15 cellular contexts compared by ENCODE assay signal in genomic region chr17:50276588-50277356, GRCh38. TPM values are rescaled to one million over a fixed set of nuclear protein-coding genes. Genes with fewer than 3 reads are reported as not detected.
DNase-seq lines count a peak whose midpoint lies in the region; ATAC-seq, FAIRE-seq and TF ChIP-seq lines count a peak whose summit lies in the region.
"Had no signal": no experiment of that assay in that cellular context is flagged by ENCODE, and none has a peak within 500 bp of the region (broad histone marks: within the 10 kb centered on the region; RNA-seq: fewer than 3 reads in every experiment).

No MANE protein-coding gene starts in this region.

- no peak overlapping the region for H3K23ac ChIP-seq in mesenchymal stem cell (ENCODE audit: low read length in 2 of 2)

- no peaks in the 10 kb centered on the region for H3K9me3 Mint-ChIP-seq in WTC11
- H3K9me3 Mint-ChIP-seq in effector memory CD8-positive, alpha-beta T cell, result no peaks in the 10 kb centered on the region

- no peak overlapping the region for H3K18ac ChIP-seq in mesenchymal stem cell (ENCODE audit: low read depth in 1 of 2, low read length in 2 of 2)

- CTCF ChIA-PET in A549 (lab: Yijun Ruan, JAX) (interaction anchor here (1.5 to 46.2 kb wide), 7 partner anchors 4 to 279 kb away, joined by 3 to 1256 read pairs (median 52); partner anchors contain the start of genes COL1A1 and TMEM92), WTC11 (lab: Charles Lee) (interaction anchor here (0.7 to 11.9 kb wide), 6 partner anchors 8 to 121 kb away, joined by 3 to 514 read pairs (median 4); partner anchors contain the start of genes COL1A1 and LRRC59)

- H4K8ac ChIP-seq in mesenchymal stem cell (ENCODE audit: low read length), result no peak overlapping the region

- peak overlapping the region; percentile 64 for H3K27ac Mint-ChIP-seq in WTC11
- H3K27ac Mint-ChIP-seq in effector memory CD8-positive, alpha-beta T cell, result no peak overlapping the region
- H3K27ac Mint-ChIP-seq: activated CD8-positive, alpha-beta T cell treated with anti-CD3 and anti-CD28 coated beads, Interleukin-2, amount 10 ng/mL, durations not matched to agents 7 days and 5 days had no signal

- H2AFZ ChIP-seq in GM23248, result no peak overlapping the region
- H2AFZ ChIP-seq in mesenchymal stem cell (ENCODE audit: low read depth, low read length), result no peak overlapping the region

- H2BK12ac ChIP-seq in mesenchymal stem cell (ENCODE audit: low read length in 2 of 2), result no peak overlapping the region

- H3K4me3 Mint-ChIP-seq in WTC11, result no peak overlapping the region
- no peak overlapping the region for H3K4me3 Mint-ChIP-seq in effector memory CD8-positive, alpha-beta T cell
- H3K4me3 Mint-ChIP-seq: activated CD8-positive, alpha-beta T cell treated with anti-CD3 and anti-CD28 coated beads, Interleukin-2, amount 10 ng/mL, durations not matched to agents 7 days and 5 days had no signal

- no peak for TF ChIP-seq EP300 in A549 (IDR thresholded peaks at IDR 0.05)

- H3K9ac ChIP-seq in GM23248 (peak overlapping the region; percentile 24; the same call in 1 of the 2 replicates), mesenchymal stem cell (ENCODE audit: low read length) (no peak overlapping the region)

- H3K27me3 ChIP-seq in GM23248 (replicated peaks; ENCODE audit: insufficient read depth) (no peaks in the 10 kb centered on the region), mesenchymal stem cell (ENCODE audit: control insufficient read depth in 1 of 2, insufficient read depth in 1 of 2, low read length in 2 of 2) (no peaks in the 10 kb centered on the region)
- H3K27me3 ChIP-seq: vagina had no signal

- no peak for TF ChIP-seq CTCF in A549 (IDR thresholded peaks at IDR 0.05)
- no peak for TF ChIP-seq CTCF in WTC11 (IDR thresholded peaks at IDR 0.05)

- H3K14ac ChIP-seq in mesenchymal stem cell (ENCODE audit: low read length in 2 of 2), result peak overlapping the region in 1 of 2 experiments; percentile 45

- no peak overlapping the region for H2BK120ac ChIP-seq in mesenchymal stem cell (ENCODE audit: low read depth, low read length)

- H4K20me1 ChIP-seq in GM23248 (ENCODE audit: insufficient read depth), result no peaks in the 10 kb centered on the region

- peaks cover 2% of the 10 kb centered on the region for H3K79me1 ChIP-seq in mesenchymal stem cell (replicated peaks; ENCODE audit: low read length, poor library complexity, severe bottlenecking)

- H3K4me3 ChIP-seq in A549, result no peak overlapping the region
- no peak overlapping the region for H3K4me3 ChIP-seq in GM23248
- no peak overlapping the region for H3K4me3 ChIP-seq in mesenchymal stem cell (ENCODE audit: insufficient read depth in 1 of 2, low read depth in 1 of 2, low read length in 2 of 2)
- H3K4me3 ChIP-seq: vagina had no signal

- H3K9me2 ChIP-seq in GM23248 (ENCODE audit: insufficient read depth), result no peaks in the 10 kb centered on the region

- H4K91ac ChIP-seq in mesenchymal stem cell (ENCODE audit: low read length), result peak overlapping the region; percentile 43

- FAIRE-seq in A549 (lab: Jason Lieb, UNC), result peak; percentile 78

- in situ Hi-C loops in GM23248 (cut with MboI), result no loop called here

- H3K4me1 ChIP-seq in A549, result peaks cover 79% of the 10 kb centered on the region
- peaks cover 35% of the 10 kb centered on the region for H3K4me1 ChIP-seq in GM23248 (ENCODE audit: insufficient read depth)
- H3K4me1 ChIP-seq in mesenchymal stem cell (ENCODE audit: control insufficient read depth, insufficient read depth, low read depth, low read length), result peaks cover 56% of the 10 kb centered on the region

- H3K9me3 ChIP-seq in A549, result no peaks in the 10 kb centered on the region
- no peaks in the 10 kb centered on the region for H3K9me3 ChIP-seq in GM23248 (ENCODE audit: low read depth)
- no peaks in the 10 kb centered on the region for H3K9me3 ChIP-seq in mesenchymal stem cell (ENCODE audit: control insufficient read depth, low read length)
- H3K9me3 ChIP-seq: vagina had no signal

- H3K4ac ChIP-seq in mesenchymal stem cell (ENCODE audit: low read depth in 1 of 2, low read length in 2 of 2), result no peak overlapping the region

- H3K27ac ChIP-seq in A549 (peak overlapping the region; percentile 52 to 91), GM23248 (0 out of 2 replicates have a peak overlapping the region, but pooled peaks have one; percentile 12), mesenchymal stem cell (ENCODE audit: low read length, poor library complexity, severe bottlenecking) (no peak overlapping the region)
- H3K27ac ChIP-seq: vagina had no signal

- H3K4me2 ChIP-seq in A549 (peak overlapping the region; percentile 94), GM23248 (ENCODE audit: unreplicated experiment) (no peak overlapping the region), mesenchymal stem cell (ENCODE audit: low read length, poor library complexity, severe bottlenecking) (no peak overlapping the region)

- H3K36me3 ChIP-seq in GM23248 (ENCODE audit: low read depth) (no peaks in the 10 kb centered on the region), mesenchymal stem cell (ENCODE audit: control insufficient read depth in 1 of 2, insufficient read depth in 2 of 2, low read depth in 1 of 2, low read length in 2 of 2) (peaks cover 7 to 24% of the 10 kb centered on the region in 2 experiments)
- H3K36me3 ChIP-seq: vagina had no signal

- ATAC-seq in A549 (no peak), WTC11 (no peak)
- ATAC-seq in effector memory CD8-positive, alpha-beta T cell (replicated peaks), result no peak
- ATAC-seq: activated CD8-positive, alpha-beta T cell treated with anti-CD3 and anti-CD28 coated beads, Interleukin-2, amount 10 ng/mL, durations not matched to agents 7 days and 5 days; sciatic nerve had no signal

- peaks cover 12% of the 10 kb centered on the region for H3K27me3 Mint-ChIP-seq in WTC11 (ENCODE audit: low read depth)
- peaks cover 60 to 96% of the 10 kb centered on the region in 2 donors for H3K27me3 Mint-ChIP-seq in effector memory CD8-positive, alpha-beta T cell

- no peak for TF ChIP-seq RAD21 in A549 (conservative IDR thresholded peaks at IDR 0.05 in 1 of 2, IDR thresholded peaks at IDR 0.05 in 1 of 2)

- peaks cover 16% of the 10 kb centered on the region for H3K79me2 ChIP-seq in GM23248 (ENCODE audit: insufficient read depth)

- POLR2A ChIA-PET in A549 (lab: Yijun Ruan, JAX), result interaction anchor here (0.6 to 1.3 kb wide), 2 partner anchors 13 to 64 kb away, joined by 4 to 6 read pairs; no protein-coding TSS in a partner anchor
- POLR2A ChIA-PET in WTC11 (lab: Charles Lee), result no interaction called here

- no peaks in the 10 kb centered on the region for H3K36me3 Mint-ChIP-seq in WTC11
- H3K36me3 Mint-ChIP-seq in effector memory CD8-positive, alpha-beta T cell (ENCODE audit: insufficient read depth), result peaks cover 2% of the 10 kb centered on the region

- WGBS in A549 (ENCODE audit: missing lambda C conversion rate), result 24% methylated on average over 8 of the region's 8 CpGs
- 26 to 31% methylated on average over 8 of the region's 8 CpGs for WGBS in GM23248 (ENCODE audit: low coverage in 1 of 2, low lambda C conversion rate in 2 of 2, missing lambda C conversion rate in 2 of 2), 2 experiments
- WGBS in mesenchymal stem cell, result 60% methylated on average over 6 of the region's 8 CpGs

- DNase-seq in A549 (ENCODE audit: low read depth in 1 of 2, low spot score in 1 of 2) (peak in 1 of 2 experiments; percentile 51), GM23248 (no peak), WTC11 (ENCODE audit: low spot score) (no peak), mesenchymal stem cell (no peak), KG1 (lab: John Stamatoyannopoulos, UW) (no peak), superior temporal gyrus (ENCODE audit: extremely low spot score) (no peak)
- DNase-seq in effector memory CD8-positive, alpha-beta T cell, result no peak
- no peak for DNase-seq in activated CD8-positive, alpha-beta memory T cell treated with anti-CD3 and anti-CD28 coated beads for 24 hours
- DNase-seq: activated CD8-positive, alpha-beta T cell treated with anti-CD3 and anti-CD28 coated beads, Interleukin-2, amount 10 ng/mL, durations not matched to agents 7 days and 5 days; head of caudate nucleus; nucleus accumbens; stimulated activated CD4-positive, alpha-beta T cell treated with anti-CD3 and anti-CD28 coated beads, Interleukin-2, amount 100 ng/mL, for 24 hours had no signal

- no peak overlapping the region for H2BK15ac ChIP-seq in mesenchymal stem cell (ENCODE audit: low read depth, poor library complexity, severe bottlenecking)

- H3F3A ChIP-seq in GM23248 (ENCODE audit: insufficient read depth), result 0 out of 2 replicates have a peak, but pooled peaks cover 12% of the 10 kb centered on the region

- peaks cover 57% of the 10 kb centered on the region for H3K4me1 Mint-ChIP-seq in WTC11
- H3K4me1 Mint-ChIP-seq in effector memory CD8-positive, alpha-beta T cell (ENCODE audit: low read depth in 2 of 2), result peaks cover 7 to 9% of the 10 kb centered on the region in 2 donors

- H2BK5ac ChIP-seq in mesenchymal stem cell (ENCODE audit: low read depth, low read length, poor library complexity, severe bottlenecking), result no peak overlapping the region

- H2AK5ac ChIP-seq in mesenchymal stem cell (ENCODE audit: low read length, severe bottlenecking), result peak overlapping the region; percentile 25

- TF ChIP-seq POLR2A in A549 (IDR thresholded peaks at IDR 0.05; ENCODE audit: low read length), result no peak

TF ChIP-seq in A549, 52 proteins besides CTCF, POLR2A, EP300 and RAD21 (continues in another document):
- TF ChIP-seq ZFP36 (IDR thresholded peaks at IDR 0.05; ENCODE audit: borderline replicate concordance, partially characterized antibody) (no peak), FOSL2 (IDR thresholded peaks at IDR 0.05) (no peak), FOSL2 (CRISPR knock-in tag; IDR thresholded peaks at IDR 0.05) (peak; percentile 22; the same call in 1 of the 2 replicates), MAFK (IDR thresholded peaks at IDR 0.05; ENCODE audit: partially characterized antibody) (peak; percentile 90)

TF ChIP-seq in WTC11, 78 proteins besides CTCF, POLR2A, EP300 and RAD21 (continues in another document):
- TF ChIP-seq NFYB (CRISPR knock-in tag; conservative IDR thresholded peaks at IDR 0.05; ENCODE audit: low read depth) (no peak), CREB1 (CRISPR knock-in tag; IDR thresholded peaks at IDR 0.05) (no peak)

RNA-seq across cellular contexts. Expression of gene TMEM92, which starts 2.5 kb away (rescaled TPM):
- polyA plus RNA-seq in A549 (2011; rRNA removed), result 10.3 and 11.9 TPM in 2 replicates
- 14.4 and 16.7 TPM in 2 replicates for polyA plus RNA-seq in A549 (2012; cell fraction: cytosol; rRNA removed)
- polyA plus RNA-seq in A549 (2012; cell fraction: nucleus; rRNA removed), result 17.9 and 18.6 TPM in 2 replicates
- 22.7 to 27.5 TPM (median 25.1 TPM) in 3 replicates for polyA plus RNA-seq in A549 (2017; fragmentation: RNase III; extraction: RNeasy Plus Mini Kit Qiagen cat#74134 plus additional on column Dnase treatment)
- polyA minus RNA-seq in A549 (2011; rRNA and poly(A)+ RNA removed), result 11.4 and 13.0 TPM in 2 replicates
- 0.32 TPM in 1 of 2 replicates, not detected in the other for total RNA-seq in GM23248 (2014; rRNA removed; shearing (Covaris generic))
- 0.61 TPM in 1 of 2 replicates, not detected in the other for polyA plus RNA-seq in GM23248 (2016; fragmentation: Nextera tagmentation; extraction: Ambion mirVana)
- 9.8 to 10.4 TPM (median 10.3 TPM) in 3 replicates for total RNA-seq in WTC11 (2021)
- polyA plus RNA-seq in mesenchymal stem cell (2013, experiment 1 of 2), result 0.86 TPM
- polyA plus RNA-seq in mesenchymal stem cell (2013, experiment 2 of 2), result 0.62 TPM
- total RNA-seq: activated CD8-positive, alpha-beta T cell treated with anti-CD3 and anti-CD28 coated beads, Interleukin-2, amount 10 ng/mL, durations not matched to agents 7 days and 5 days; cardiac septum had no signal

Comparison
In these comparisons a context has a peak if more than half of its experiments do, and no peak if none do; other contexts are left out.
1. Of the 8 proteins assayed by ChIP-seq in both WTC11 and A549: peak only in WTC11: none; only in A549: MAX; in both: none; in neither: 7.